In the genomic region with DNA sequence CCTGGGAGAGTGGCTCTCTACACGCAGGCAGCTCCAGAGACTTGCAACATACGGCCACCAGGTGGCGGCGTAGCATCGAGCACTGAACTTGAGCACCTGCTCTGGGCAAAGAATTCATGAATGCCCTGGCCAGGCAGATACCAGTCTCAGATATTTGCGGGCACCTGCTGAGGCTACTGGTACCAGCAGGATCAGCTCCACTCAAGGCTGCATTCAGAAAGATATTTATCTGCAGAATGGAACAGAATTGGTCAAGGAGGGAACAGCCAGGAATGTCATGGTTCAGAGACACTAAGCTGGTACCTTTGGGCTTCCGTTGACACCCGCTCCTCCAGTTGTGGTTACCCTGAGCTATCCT, we compare ENCODE assay signal across 8 cellular contexts. TPM values are rescaled to one million over a fixed set of nuclear protein-coding genes. Genes with fewer than 3 reads are reported as not detected.
DNase-seq lines count a peak whose midpoint lies in the region; ATAC-seq and TF ChIP-seq lines count a peak whose summit lies in the region.

No MANE protein-coding gene starts in this region.

- no TSS peak for BruUV-seq in A673 (replicated peaks; lab: Mats Ljungman, UMichigan)

- DNase-seq in A673 (ENCODE audit: low spot score) (peak; percentile 84), NCI-H82 (lab: John Stamatoyannopoulos, UW) (peak; percentile 78), memory B cell (ENCODE audit: low spot score in 2 of 2) (peak; percentile 72)
- peak; percentile 90 for DNase-seq in activated CD8-positive, alpha-beta T cell treated with anti-CD3 and anti-CD28 coated beads for 36 hours
- DNase-seq in effector CD4-positive, alpha-beta T cell, result peak; percentile 75
- DNase-seq in stimulated activated CD8-positive, alpha-beta memory T cell treated with anti-CD3 and anti-CD28 coated beads, Interleukin-15, amount 100 ng/mL, for 4 hours (ENCODE audit: low read depth in 2 of 2), result peak; percentile 50 to 59

- no peaks in the 10 kb centered on the region for H3K36me3 ChIP-seq in A673 (ENCODE audit: insufficient read depth, low read length, poor library complexity, severe bottlenecking)

- POLR2A ChIA-PET in A673 (lab: Charles Lee; ENCODE audit: low non-redundant PET), result no interaction called here
- POLR2A ChIA-PET in activated CD8-positive, alpha-beta T cell treated with anti-CD3 and anti-CD28 coated beads for 36 hours (lab: Charles Lee), result interaction anchor here (0.7 to 1.8 kb wide), 4 partner anchors 11 to 73 kb away, joined by 3 to 4 read pairs (median 3); no protein-coding TSS in a partner anchor

- H3K4me1 Mint-ChIP-seq in activated CD8-positive, alpha-beta T cell treated with anti-CD3 and anti-CD28 coated beads for 36 hours (ENCODE audit: low read depth), result peaks cover 2% of the 10 kb centered on the region
- peaks cover 4% of the 10 kb centered on the region for H3K4me1 Mint-ChIP-seq in memory B cell

- intact Hi-C loops in A673 (cut with micrococcal nuclease; ENCODE audit: unreplicated experiment), result loop anchor here (1.0 to 5.0 kb wide), 5 partner anchors 58 to 356 kb away; partner anchors contain the start of gene PRPF19
- intact Hi-C loops in activated CD8-positive, alpha-beta T cell treated with anti-CD3 and anti-CD28 coated beads for 36 hours (cut with micrococcal nuclease), result loop anchor here (1.0 to 2.0 kb wide), 2 partner anchors 56 to 356 kb away; no protein-coding TSS in a partner anchor

- no peak overlapping the region for H3K27ac Mint-ChIP-seq in activated CD8-positive, alpha-beta T cell treated with anti-CD3 and anti-CD28 coated beads for 36 hours
- no peak overlapping the region for H3K27ac Mint-ChIP-seq in memory B cell

- H3K27me3 ChIP-seq in A673 (replicated peaks; ENCODE audit: insufficient read depth, low read depth, low read length, poor library complexity), result peaks cover 5% of the 10 kb centered on the region

- H3K9me3 Mint-ChIP-seq in activated CD8-positive, alpha-beta T cell treated with anti-CD3 and anti-CD28 coated beads for 36 hours, result no peaks in the 10 kb centered on the region
- no peaks in the 10 kb centered on the region for H3K9me3 Mint-ChIP-seq in memory B cell

- CTCF ChIA-PET in A673 (lab: Charles Lee), result interaction anchor here (0.6 to 2.4 kb wide), 10 partner anchors 16 to 357 kb away, joined by 3 to 34 read pairs (median 4); no protein-coding TSS in a partner anchor
- CTCF ChIA-PET in activated CD8-positive, alpha-beta T cell treated with anti-CD3 and anti-CD28 coated beads for 36 hours (lab: Charles Lee), result interaction anchor here (0.6 to 5.2 kb wide), 48 partner anchors 10 to 599 kb away, joined by 3 to 153 read pairs (median 5); partner anchors contain the start of genes CCDC86, PRPF19, PTGDR2 and TMEM109

- H3K4me3 Mint-ChIP-seq in activated CD8-positive, alpha-beta T cell treated with anti-CD3 and anti-CD28 coated beads for 36 hours, result no peak overlapping the region
- H3K4me3 Mint-ChIP-seq in memory B cell, result peak overlapping the region; percentile 69

- H3K27me3 Mint-ChIP-seq in activated CD8-positive, alpha-beta T cell treated with anti-CD3 and anti-CD28 coated beads for 36 hours, result peaks cover 1% of the 10 kb centered on the region
- H3K27me3 Mint-ChIP-seq in memory B cell, result peaks cover 4% of the 10 kb centered on the region

- ATAC-seq in GM18508 (IDR thresholded peaks at IDR 0.05; ENCODE audit: insufficient read depth, unreplicated experiment), result peak; percentile 72
- ATAC-seq in HG03521 (IDR thresholded peaks at IDR 0.05; ENCODE audit: unreplicated experiment), result peak; percentile 73
- ATAC-seq in activated CD8-positive, alpha-beta T cell treated with anti-CD3 and anti-CD28 coated beads for 36 hours, result peak; percentile 95
- ATAC-seq in memory B cell (ENCODE audit: low read depth), result peak; percentile 95

- H3K4me3 ChIP-seq in A673 (ENCODE audit: low read depth, low read length, poor library complexity, severe bottlenecking), result no peak overlapping the region

- no peaks in the 10 kb centered on the region for H3K9me3 ChIP-seq in A673 (ENCODE audit: low read depth, low read length, poor library complexity, severe bottlenecking)

- TF ChIP-seq CTCF in A673 (conservative IDR thresholded peaks at IDR 0.05; ENCODE audit: low read depth, low read length), result peak; percentile 97
- peak; percentile 91 for TF ChIP-seq CTCF in activated CD8-positive, alpha-beta T cell treated with anti-CD3 and anti-CD28 coated beads for 36 hours (IDR thresholded peaks at IDR 0.05)

- no peaks in the 10 kb centered on the region for H3K36me3 Mint-ChIP-seq in activated CD8-positive, alpha-beta T cell treated with anti-CD3 and anti-CD28 coated beads for 36 hours (ENCODE audit: low read depth)
- H3K36me3 Mint-ChIP-seq in memory B cell, result no peaks in the 10 kb centered on the region

- H3K4me1 ChIP-seq in A673 (ENCODE audit: insufficient read depth, low read length, poor library complexity, severe bottlenecking), result no peaks in the 10 kb centered on the region

- H3K27ac ChIP-seq in A673 (ENCODE audit: low read depth, low read length, poor library complexity, severe bottlenecking), result no peak overlapping the region

RNA-seq across cellular contexts. Expression of gene CCDC86, which starts 10.8 kb away (rescaled TPM):
- 137 and 188 TPM in 2 replicates for total RNA-seq in A673 (2021)
- total RNA-seq in activated CD8-positive, alpha-beta T cell treated with anti-CD3 and anti-CD28 coated beads for 36 hours, result 10 to 100 TPM; 48.1 to 51.4 TPM

RNA-seq across cellular contexts. Expression of gene PTGDR2, which starts 24.6 kb away (rescaled TPM):
- total RNA-seq in A673 (2021), result 0.09 and 0.17 TPM in 2 replicates
- total RNA-seq in activated CD8-positive, alpha-beta T cell treated with anti-CD3 and anti-CD28 coated beads for 36 hours, result under 1 TPM; 0.23 to 0.38 TPM

RNA-seq across cellular contexts. Expression of gene ZP1, which starts 36.2 kb away (rescaled TPM):
- total RNA-seq in A673 (2021), result not detected in 2 replicates
- not detected for total RNA-seq in activated CD8-positive, alpha-beta T cell treated with anti-CD3 and anti-CD28 coated beads for 36 hours

RNA-seq across cellular contexts. Expression of gene MS4A10, which starts 46.0 kb away (rescaled TPM):
- total RNA-seq in A673 (2021), result not detected in 2 replicates
- not detected for total RNA-seq in activated CD8-positive, alpha-beta T cell treated with anti-CD3 and anti-CD28 coated beads for 36 hours
